ENCODE assay signal across 15 cellular contexts in genomic region chr1:72837781-72838180, GRCh38.
"Had no signal": no experiment of that assay in that cellular context is flagged by ENCODE, and none has a peak within 500 bp of the region (broad histone marks: within the 10 kb centered on the region; RNA-seq: fewer than 3 reads in every experiment).

No MANE protein-coding gene starts in this region.

- H3K27me3 ChIP-seq: heart left ventricle, neutrophil, right atrium auricular region, thyroid gland, uterus had no signal

- H3K9me3 ChIP-seq: neutrophil, thyroid gland, uterus had no signal

- DNase-seq: activated B cell treated with CpG ODN at 0.5 μM for 24 hours; activated CD4-positive, alpha-beta T cell treated with anti-CD3 and anti-CD28 coated beads, Interleukin-2, amount 10 ng/mL, durations not matched to agents 7 days and 5 days; activated CD8-positive, alpha-beta memory T cell treated with anti-CD3 and anti-CD28 coated beads for 24 hours; activated naive CD4-positive, alpha-beta T cell treated with Interleukin-2 at 50 U/mL for 16 hours; activated naive CD8-positive, alpha-beta T cell treated with anti-CD3 and anti-CD28 coated beads, Interleukin-2, amount 50 U/mL, for 24 hours; foreskin melanocyte; heart left ventricle; thyroid gland; uterus had no signal

- H3K27ac Mint-ChIP-seq: activated B cell treated with CpG ODN at 0.5 μM for 24 hours; activated CD4-positive, alpha-beta T cell treated with anti-CD3 and anti-CD28 coated beads, Interleukin-2, amount 10 ng/mL, durations not matched to agents 7 days and 5 days; activated naive CD8-positive, alpha-beta T cell treated with anti-CD3 and anti-CD28 coated beads, Interleukin-2, amount 50 U/mL, for 24 hours; mesothelial cell of epicardium; stimulated activated effector memory CD8-positive, alpha-beta T cell treated with anti-CD3 and anti-CD28 coated beads, Interleukin-12 subunit alpha, Interleukin-12 subunit beta, amount 100 ng/mL, for 72 hours had no signal

- H3K4me1 ChIP-seq: heart left ventricle, right atrium auricular region, thyroid gland, uterus had no signal

- H3K4me3 Mint-ChIP-seq: activated B cell treated with CpG ODN at 0.5 μM for 24 hours; activated CD4-positive, alpha-beta T cell treated with anti-CD3 and anti-CD28 coated beads, Interleukin-2, amount 10 ng/mL, durations not matched to agents 7 days and 5 days; activated naive CD8-positive, alpha-beta T cell treated with anti-CD3 and anti-CD28 coated beads, Interleukin-2, amount 50 U/mL, for 24 hours; mesothelial cell of epicardium; stimulated activated effector memory CD8-positive, alpha-beta T cell treated with anti-CD3 and anti-CD28 coated beads, Interleukin-12 subunit alpha, Interleukin-12 subunit beta, amount 100 ng/mL, for 72 hours had no signal

- H3K4me1 Mint-ChIP-seq: activated B cell treated with CpG ODN at 0.5 μM for 24 hours; activated CD4-positive, alpha-beta T cell treated with anti-CD3 and anti-CD28 coated beads, Interleukin-2, amount 10 ng/mL, durations not matched to agents 7 days and 5 days; activated naive CD8-positive, alpha-beta T cell treated with anti-CD3 and anti-CD28 coated beads, Interleukin-2, amount 50 U/mL, for 24 hours; mesothelial cell of epicardium; stimulated activated effector memory CD8-positive, alpha-beta T cell treated with anti-CD3 and anti-CD28 coated beads, Interleukin-12 subunit alpha, Interleukin-12 subunit beta, amount 100 ng/mL, for 72 hours had no signal

- H3K27me3 Mint-ChIP-seq: activated B cell treated with CpG ODN at 0.5 μM for 24 hours; activated CD4-positive, alpha-beta T cell treated with anti-CD3 and anti-CD28 coated beads, Interleukin-2, amount 10 ng/mL, durations not matched to agents 7 days and 5 days; activated naive CD8-positive, alpha-beta T cell treated with anti-CD3 and anti-CD28 coated beads, Interleukin-2, amount 50 U/mL, for 24 hours had no signal

- H3K27ac ChIP-seq: heart left ventricle, neutrophil, right atrium auricular region, skin epidermis, thyroid gland, uterus had no signal

- H3K36me3 Mint-ChIP-seq: mesothelial cell of epicardium; stimulated activated effector memory CD8-positive, alpha-beta T cell treated with anti-CD3 and anti-CD28 coated beads, Interleukin-12 subunit alpha, Interleukin-12 subunit beta, amount 100 ng/mL, for 72 hours had no signal

- FAIRE-seq: colon had no signal

- H3K36me3 ChIP-seq: heart left ventricle, neutrophil, right atrium auricular region, thyroid gland, uterus had no signal

- H3K4me3 ChIP-seq: heart left ventricle, right atrium auricular region, skin epidermis, thyroid gland, uterus had no signal
